ENCODE assay signal across 18 cellular contexts in genomic region chr4:1470393-1470670, GRCh38.
DNase-seq lines count a peak whose midpoint lies in the region; ATAC-seq and TF ChIP-seq lines count a peak whose summit lies in the region.
"Had no signal": no experiment of that assay in that cellular context is flagged by ENCODE, and none has a peak within 500 bp of the region (broad histone marks: within the 10 kb centered on the region; RNA-seq: fewer than 3 reads in every experiment).

No MANE protein-coding gene starts in this region.

- H3K4me3 Mint-ChIP-seq in endodermal cell: no peak overlapping the region
- H3K4me3 Mint-ChIP-seq in stimulated activated naive CD8-positive, alpha-beta T cell treated with anti-CD3 and anti-CD28 coated beads, Interleukin-15, amount 100 ng/mL, for 72 hours: no peak overlapping the region
- H3K4me3 Mint-ChIP-seq: CD4-positive, alpha-beta T cell; H9 had no signal

- no peaks in the 10 kb centered on the region for H3K36me3 Mint-ChIP-seq in endodermal cell (ENCODE audit: low read depth)

- POLR2A ChIA-PET in SK-N-SH (lab: Yijun Ruan, JAX): no interaction called here

- H3K27me3 ChIP-seq in SK-N-SH (ENCODE audit: insufficient read depth) (peaks cover 26% of the 10 kb centered on the region), endodermal cell (ENCODE audit: control insufficient read depth, insufficient read depth, low read length, poor library complexity, severe bottlenecking) (peaks cover 54% of the 10 kb centered on the region)

- no peaks in the 10 kb centered on the region for H3F3A ChIP-seq in SK-N-SH (replicated peaks; ENCODE audit: insufficient read depth)

- H3K27ac Mint-ChIP-seq in endodermal cell: no peak overlapping the region
- no peak overlapping the region for H3K27ac Mint-ChIP-seq in stimulated activated naive CD8-positive, alpha-beta T cell treated with anti-CD3 and anti-CD28 coated beads, Interleukin-15, amount 100 ng/mL, for 72 hours
- H3K27ac Mint-ChIP-seq: CD4-positive, alpha-beta T cell; H9 had no signal

- H3K9ac ChIP-seq in SK-N-SH: no peak overlapping the region
- H3K9ac ChIP-seq in endodermal cell (ENCODE audit: extremely low read depth, low read length, poor library complexity, severe bottlenecking): no peak overlapping the region

- H3K9me3 ChIP-seq in SK-N-SH: no peaks in the 10 kb centered on the region
- no peaks in the 10 kb centered on the region for H3K9me3 ChIP-seq in endodermal cell (ENCODE audit: control insufficient read depth, low read length)
- H3K9me3 ChIP-seq: A549 had no signal

- TF ChIP-seq CTCF in SK-N-SH (IDR thresholded peaks at IDR 0.05): no peak
- no peak for TF ChIP-seq CTCF in endodermal cell (conservative IDR thresholded peaks at IDR 0.05)

- H3K36me3 ChIP-seq in SK-N-SH (replicated peaks in 1 of 2; ENCODE audit: control insufficient read depth in 1 of 2, insufficient read depth in 2 of 2, low read length in 1 of 2) (no peaks in the 10 kb centered on the region), endodermal cell (ENCODE audit: control insufficient read depth, insufficient read depth, low read length) (no peaks in the 10 kb centered on the region)

- WGBS in SK-N-SH (ENCODE audit: low lambda C conversion rate): 5% methylated on average over 4 of the region's 7 CpGs
- WGBS in endodermal cell (ENCODE audit: insufficient coverage in 1 of 2, insufficient read length in 1 of 2), 2 experiments: 87 to 91% methylated on average over 6 to 7 of the region's 7 CpGs

- H3K9me2 ChIP-seq in SK-N-SH: no peaks in the 10 kb centered on the region

- H3K4me3 ChIP-seq in SK-N-SH (ENCODE audit: low read depth in 2 of 2, low read length in 1 of 2) (no peak overlapping the region), endodermal cell (ENCODE audit: low read length) (no peak overlapping the region)
- H3K4me3 ChIP-seq: A549, GM12878 had no signal

- no peak overlapping the region for H2AFZ ChIP-seq in SK-N-SH (ENCODE audit: low read depth)

- ATAC-seq in SK-N-SH treated with all-trans-retinoic acid at 6 μM for 48 hours: no peak
- ATAC-seq in stimulated activated naive CD8-positive, alpha-beta T cell treated with anti-CD3 and anti-CD28 coated beads, Interleukin-15, amount 100 ng/mL, for 72 hours: no peak
- ATAC-seq: GM12878 had no signal

- DNase-seq in SK-N-SH: peak; percentile 21
- peak; percentile 17 for DNase-seq in D341Med (ENCODE audit: low spot score)
- DNase-seq in endodermal cell: peak; percentile 16
- peak; percentile 54 for DNase-seq in posterior vena cava (ENCODE audit: low spot score)
- DNase-seq in medulla oblongata (ENCODE audit: extremely low spot score): no peak
- no peak for DNase-seq in DMS 273 treated with DMSO at 0.1 percent for 48 hours (lab: John Stamatoyannopoulos, UW)
- no peak for DNase-seq in stimulated activated naive CD8-positive, alpha-beta T cell treated with anti-CD3 and anti-CD28 coated beads, Interleukin-15, amount 100 ng/mL, for 72 hours
- DNase-seq: AML-193; CD4-positive, alpha-beta T cell; DMS53; DND-41; EL; H9 had no signal

- no peaks in the 10 kb centered on the region for H4K20me1 ChIP-seq in SK-N-SH (ENCODE audit: insufficient read depth)

- CTCF ChIA-PET in SK-N-SH (lab: Yijun Ruan, JAX): interaction anchor here (1.5 kb wide), 1 partner anchor 43 kb away, joined by 3 read pairs; no protein-coding TSS in a partner anchor

- intact Hi-C loops in posterior vena cava (cut with DNase I): no loop called here

- no peaks in the 10 kb centered on the region for H3K79me2 ChIP-seq in SK-N-SH (ENCODE audit: insufficient read depth)

- H3K27ac ChIP-seq in SK-N-SH (ENCODE audit: low read depth in 2 of 2, low read length in 1 of 2) (no peak overlapping the region), endodermal cell (ENCODE audit: low read depth, low read length) (no peak overlapping the region)
- H3K27ac ChIP-seq: 22Rv1, A549, C4-2B had no signal

- H3K9me3 Mint-ChIP-seq in endodermal cell: peaks cover 9% of the 10 kb centered on the region
- peaks cover 14 to 17% of the 10 kb centered on the region in 2 donors for H3K9me3 Mint-ChIP-seq in stimulated activated naive CD8-positive, alpha-beta T cell treated with anti-CD3 and anti-CD28 coated beads, Interleukin-15, amount 100 ng/mL, for 72 hours

- H3K4me1 ChIP-seq in SK-N-SH (ENCODE audit: control insufficient read depth in 1 of 2, insufficient read depth in 2 of 2, low read depth in 1 of 2, low read length in 1 of 2): no peaks in the 10 kb centered on the region; a peak in 1 of 4 replicates
- H3K4me1 ChIP-seq in endodermal cell (ENCODE audit: control insufficient read depth, insufficient read depth, low read length): no peaks in the 10 kb centered on the region
- H3K4me1 ChIP-seq: A549 had no signal

- H3K27me3 Mint-ChIP-seq in endodermal cell (ENCODE audit: insufficient read depth): peaks cover 17% of the 10 kb centered on the region
- H3K27me3 Mint-ChIP-seq in stimulated activated naive CD8-positive, alpha-beta T cell treated with anti-CD3 and anti-CD28 coated beads, Interleukin-15, amount 100 ng/mL, for 72 hours: peaks cover 23% of the 10 kb centered on the region

- TF ChIP-seq RAD21 in SK-N-SH (IDR thresholded peaks at IDR 0.05; ENCODE audit: low read length): no peak

- no peak for TF ChIP-seq EP300 in SK-N-SH (IDR thresholded peaks at IDR 0.05; ENCODE audit: borderline replicate concordance in 1 of 2, low read depth in 1 of 2, low read length in 1 of 2)

- H3K4me2 ChIP-seq in SK-N-SH: no peak overlapping the region
- H3K4me2 ChIP-seq: A549 had no signal

- no peaks in the 10 kb centered on the region for H3K4me1 Mint-ChIP-seq in endodermal cell
- H3K4me1 Mint-ChIP-seq in stimulated activated naive CD8-positive, alpha-beta T cell treated with anti-CD3 and anti-CD28 coated beads, Interleukin-15, amount 100 ng/mL, for 72 hours: no peaks in the 10 kb centered on the region
- H3K4me1 Mint-ChIP-seq: H9 had no signal

TF ChIP-seq in SK-N-SH, 30 proteins besides CTCF, POLR2A, EP300 and RAD21:
- TF ChIP-seq GATA2 (CRISPR knock-in tag; IDR thresholded peaks at IDR 0.05) (0 out of 2 replicates have a peak, but pooled peaks have one; percentile 1), JUND (IDR thresholded peaks at IDR 0.05) (no peak)

TF ChIP-seq in SK-N-SH treated with all-trans-retinoic acid at 6 μM for 48 hours, 23 proteins besides CTCF, POLR2A, EP300 and RAD21:
- no peak for TF ChIP-seq TOX (CRISPR knock-in tag; IDR thresholded peaks at IDR 0.05; ENCODE audit: borderline replicate concordance)
- no peak for TF ChIP-seq ZNF8 (CRISPR knock-in tag; IDR thresholded peaks at IDR 0.05)
- no peak for TF ChIP-seq ZNF70 (CRISPR knock-in tag; IDR thresholded peaks at IDR 0.05)
- TF ChIP-seq ARNTL (CRISPR knock-in tag; IDR thresholded peaks at IDR 0.05; ENCODE audit: borderline replicate concordance, low read depth): no peak
- TF ChIP-seq ZNF565 (CRISPR knock-in tag; conservative IDR thresholded peaks at IDR 0.05; ENCODE audit: low read depth): no peak
- no peak for TF ChIP-seq ISL1 (CRISPR knock-in tag; IDR thresholded peaks at IDR 0.05)
- TF ChIP-seq, protein P1, sequence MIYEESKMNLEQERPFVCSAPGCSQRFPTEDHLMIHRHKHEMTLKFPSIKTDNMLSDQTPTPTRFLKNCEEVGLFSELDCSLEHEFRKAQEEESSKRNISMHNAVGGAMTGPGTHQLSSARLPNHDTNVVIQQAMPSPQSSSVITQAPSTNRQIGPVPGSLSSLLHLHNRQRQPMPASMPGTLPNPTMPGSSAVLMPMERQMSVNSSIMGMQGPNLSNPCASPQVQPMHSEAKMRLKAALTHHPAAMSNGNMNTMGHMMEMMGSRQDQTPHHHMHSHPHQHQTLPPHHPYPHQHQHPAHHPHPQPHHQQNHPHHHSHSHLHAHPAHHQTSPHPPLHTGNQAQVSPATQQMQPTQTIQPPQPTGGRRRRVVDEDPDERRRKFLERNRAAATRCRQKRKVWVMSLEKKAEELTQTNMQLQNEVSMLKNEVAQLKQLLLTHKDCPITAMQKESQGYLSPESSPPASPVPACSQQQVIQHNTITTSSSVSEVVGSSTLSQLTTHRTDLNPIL (CRISPR knock-in tag; IDR thresholded peaks at IDR 0.05; ENCODE audit: low read depth): no peak
- TF ChIP-seq TCF4 (CRISPR knock-in tag; IDR thresholded peaks at IDR 0.05; ENCODE audit: borderline replicate concordance): no peak
- TF ChIP-seq OSR1 (CRISPR knock-in tag; IDR thresholded peaks at IDR 0.05): no peak

Comparison
In these comparisons a context has a peak if more than half of its experiments do, and no peak if none do; other contexts are left out.
1. DNase-seq: peak in SK-N-SH (single experiment), D341Med (single experiment), endodermal cell (single experiment) and posterior vena cava (single experiment); none in medulla oblongata (single experiment), DMS 273 treated with DMSO at 0.1 percent for 48 hours (single experiment) and stimulated activated naive CD8-positive, alpha-beta T cell treated with anti-CD3 and anti-CD28 coated beads, Interleukin-15, amount 100 ng/mL, for 72 hours (0 of 2).